Comparison of ENCODE assay signal across 8 cellular contexts in the genomic region with DNA sequence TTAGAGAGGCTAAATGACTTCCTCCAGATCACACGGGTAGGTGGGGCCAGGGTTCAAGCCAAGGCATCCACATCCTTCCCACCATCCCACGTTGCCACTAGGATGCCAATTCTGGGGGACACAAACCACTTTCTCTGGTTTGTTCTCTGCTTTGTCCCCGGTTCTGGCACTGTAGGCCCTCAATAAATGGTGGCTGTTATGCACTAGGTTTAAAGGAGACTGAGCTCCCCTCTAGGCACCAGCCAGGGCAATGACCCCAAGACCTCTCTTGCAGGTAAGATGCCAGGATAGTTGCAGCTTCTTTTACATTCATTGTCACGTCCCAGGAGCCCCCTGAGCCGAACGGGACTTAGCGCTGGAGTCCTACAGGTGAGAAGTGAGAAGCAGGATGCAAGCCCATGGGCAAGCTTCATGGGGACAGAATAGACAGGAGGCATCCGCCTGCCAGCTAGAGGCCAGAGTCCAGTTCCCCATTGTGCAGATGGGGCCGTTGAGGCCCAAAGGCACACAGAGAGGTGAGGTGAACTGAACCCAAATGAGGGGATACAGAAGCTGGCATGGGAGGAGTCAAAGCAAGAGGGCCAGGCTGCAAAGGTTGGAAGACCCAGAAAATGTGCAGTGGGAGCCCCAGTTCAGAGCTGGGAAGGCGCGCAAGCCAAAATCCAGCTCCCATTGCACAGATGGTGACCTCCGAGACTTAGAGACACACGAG. TPM values are rescaled to one million over a fixed set of nuclear protein-coding genes. Genes with fewer than 3 reads are reported as not detected.
A peak's percentile ranks its signal among the peaks of the same experiment; 100 is the strongest.
DNase-seq lines count a peak whose midpoint lies in the region; ATAC-seq and TF ChIP-seq lines count a peak whose summit lies in the region.

No MANE protein-coding gene starts in this region.

- peaks cover 2% of the 10 kb centered on the region for H3K36me3 Mint-ChIP-seq in activated naive CD4-positive, alpha-beta T cell treated with anti-CD3 and anti-CD28 coated beads, Interleukin-2, amount 50 U/mL, for 24 hours
- H3K36me3 Mint-ChIP-seq in type B pancreatic cell = peaks cover 3% of the 10 kb centered on the region

- WGBS in liver = 51% methylated on average over 13 of the region's 13 CpGs

- peak overlapping the region; percentile 51 for H3K27ac Mint-ChIP-seq in activated naive CD4-positive, alpha-beta T cell treated with anti-CD3 and anti-CD28 coated beads, Interleukin-2, amount 50 U/mL, for 24 hours
- peak overlapping the region; percentile 78 for H3K27ac Mint-ChIP-seq in type B pancreatic cell

- peak overlapping the region; percentile 87 for H3K4me3 Mint-ChIP-seq in activated naive CD4-positive, alpha-beta T cell treated with anti-CD3 and anti-CD28 coated beads, Interleukin-2, amount 50 U/mL, for 24 hours
- peak overlapping the region; percentile 90 for H3K4me3 Mint-ChIP-seq in type B pancreatic cell

- no peak for TF ChIP-seq CTCF in liver (IDR thresholded peaks at IDR 0.05; ENCODE audit: low read depth, low read length, missing input control)
- TF ChIP-seq CTCF in type B pancreatic cell (conservative IDR thresholded peaks at IDR 0.05) = no peak

- DNase-seq in activated naive CD4-positive, alpha-beta T cell (lab: John Stamatoyannopoulos, UW) = no peak
- DNase-seq in adipocyte (ENCODE audit: low read depth) (no peak), type B pancreatic cell (ENCODE audit: extremely low spot score, unreplicated experiment) (no peak), AML-193 (lab: John Stamatoyannopoulos, UW) (no peak), NCI-H1436 (lab: John Stamatoyannopoulos, UW) (no peak)

- ATAC-seq in activated CD4-positive, CD25-positive, alpha-beta regulatory T cell treated with anti-CD3 and anti-CD28 coated beads, Interleukin-2, amount 50 U/mL, for 24 hours = no peak

- H3K4me1 ChIP-seq in adipocyte (ENCODE audit: control insufficient read depth, insufficient read depth, low read length) (peaks cover 13% of the 10 kb centered on the region), liver (ENCODE audit: control insufficient read depth in 4 of 4, insufficient read depth in 4 of 4, low read length in 3 of 4) (peaks cover 6 to 20% (median 14%) of the 10 kb centered on the region in 4 donors)

- H3K27me3 ChIP-seq in adipocyte (replicated peaks; ENCODE audit: control insufficient read depth, insufficient read depth, low read length) (no peaks in the 10 kb centered on the region), liver (ENCODE audit: control insufficient read depth in 4 of 4, insufficient read depth in 4 of 4, low read length in 3 of 4) (no peaks in the 10 kb centered on the region)

- H3K27ac ChIP-seq in liver (ENCODE audit: low read depth in 1 of 2, low read length in 2 of 2) = peak overlapping the region; percentile 55 to 66

- peaks cover 3% of the 10 kb centered on the region for H3K36me3 ChIP-seq in adipocyte (ENCODE audit: control insufficient read depth, insufficient read depth, low read length, severe bottlenecking)
- no peaks in the 10 kb centered on the region for H3K36me3 ChIP-seq in liver (ENCODE audit: control insufficient read depth in 4 of 4, insufficient read depth in 3 of 4, low read depth in 1 of 4, low read length in 3 of 4)

- TF ChIP-seq RAD21 in liver (IDR thresholded peaks at IDR 0.05) = no peak

- H3K4me3 ChIP-seq in adipocyte (ENCODE audit: low read length) (peak overlapping the region; percentile 94), liver (ENCODE audit: low read depth in 1 of 3, low read length in 3 of 3) (peak overlapping the region; percentile 61 to 88 (median 86))

- H3K9me3 ChIP-seq in adipocyte (ENCODE audit: control insufficient read depth, low read length) = no peaks in the 10 kb centered on the region
- no peaks in the 10 kb centered on the region for H3K9me3 ChIP-seq in liver (ENCODE audit: control insufficient read depth in 4 of 4, low read length in 3 of 4)

- no peaks in the 10 kb centered on the region for H3K9me3 Mint-ChIP-seq in activated naive CD4-positive, alpha-beta T cell treated with anti-CD3 and anti-CD28 coated beads, Interleukin-2, amount 50 U/mL, for 24 hours
- H3K9me3 Mint-ChIP-seq in type B pancreatic cell = peaks cover 5% of the 10 kb centered on the region

- no peaks in the 10 kb centered on the region for H3K27me3 Mint-ChIP-seq in activated naive CD4-positive, alpha-beta T cell treated with anti-CD3 and anti-CD28 coated beads, Interleukin-2, amount 50 U/mL, for 24 hours
- H3K27me3 Mint-ChIP-seq in type B pancreatic cell = no peaks in the 10 kb centered on the region

- H3K4me1 Mint-ChIP-seq in activated naive CD4-positive, alpha-beta T cell treated with anti-CD3 and anti-CD28 coated beads, Interleukin-2, amount 50 U/mL, for 24 hours = peaks cover 35% of the 10 kb centered on the region
- H3K4me1 Mint-ChIP-seq in type B pancreatic cell (ENCODE audit: unreplicated experiment) = peaks cover 13% of the 10 kb centered on the region

- peak overlapping the region; percentile 89 for H3K9ac ChIP-seq in adipocyte (ENCODE audit: low read length)
- peak overlapping the region in 1 of 2 donors; percentile 65 for H3K9ac ChIP-seq in liver (ENCODE audit: low read depth in 1 of 2, low read length in 2 of 2)

TF ChIP-seq in liver, 16 proteins besides CTCF, POLR2A, EP300 and RAD21:
- TF ChIP-seq GABPA (IDR thresholded peaks at IDR 0.05 in 1 of 2, conservative IDR thresholded peaks at IDR 0.05 in 1 of 2) (no peak), TAF1 (conservative IDR thresholded peaks at IDR 0.05) (no peak), RXRA (IDR thresholded peaks at IDR 0.05) (no peak), ZBTB33 (IDR thresholded peaks at IDR 0.05) (no peak), HNF4G (IDR thresholded peaks at IDR 0.05) (no peak), NR2F2 (IDR thresholded peaks at IDR 0.05) (no peak), FOXA2 (IDR thresholded peaks at IDR 0.05) (no peak), EGR1 (IDR thresholded peaks at IDR 0.05; ENCODE audit: low read depth in 2 of 2) (no peak)
- TF ChIP-seq, protein P1, sequence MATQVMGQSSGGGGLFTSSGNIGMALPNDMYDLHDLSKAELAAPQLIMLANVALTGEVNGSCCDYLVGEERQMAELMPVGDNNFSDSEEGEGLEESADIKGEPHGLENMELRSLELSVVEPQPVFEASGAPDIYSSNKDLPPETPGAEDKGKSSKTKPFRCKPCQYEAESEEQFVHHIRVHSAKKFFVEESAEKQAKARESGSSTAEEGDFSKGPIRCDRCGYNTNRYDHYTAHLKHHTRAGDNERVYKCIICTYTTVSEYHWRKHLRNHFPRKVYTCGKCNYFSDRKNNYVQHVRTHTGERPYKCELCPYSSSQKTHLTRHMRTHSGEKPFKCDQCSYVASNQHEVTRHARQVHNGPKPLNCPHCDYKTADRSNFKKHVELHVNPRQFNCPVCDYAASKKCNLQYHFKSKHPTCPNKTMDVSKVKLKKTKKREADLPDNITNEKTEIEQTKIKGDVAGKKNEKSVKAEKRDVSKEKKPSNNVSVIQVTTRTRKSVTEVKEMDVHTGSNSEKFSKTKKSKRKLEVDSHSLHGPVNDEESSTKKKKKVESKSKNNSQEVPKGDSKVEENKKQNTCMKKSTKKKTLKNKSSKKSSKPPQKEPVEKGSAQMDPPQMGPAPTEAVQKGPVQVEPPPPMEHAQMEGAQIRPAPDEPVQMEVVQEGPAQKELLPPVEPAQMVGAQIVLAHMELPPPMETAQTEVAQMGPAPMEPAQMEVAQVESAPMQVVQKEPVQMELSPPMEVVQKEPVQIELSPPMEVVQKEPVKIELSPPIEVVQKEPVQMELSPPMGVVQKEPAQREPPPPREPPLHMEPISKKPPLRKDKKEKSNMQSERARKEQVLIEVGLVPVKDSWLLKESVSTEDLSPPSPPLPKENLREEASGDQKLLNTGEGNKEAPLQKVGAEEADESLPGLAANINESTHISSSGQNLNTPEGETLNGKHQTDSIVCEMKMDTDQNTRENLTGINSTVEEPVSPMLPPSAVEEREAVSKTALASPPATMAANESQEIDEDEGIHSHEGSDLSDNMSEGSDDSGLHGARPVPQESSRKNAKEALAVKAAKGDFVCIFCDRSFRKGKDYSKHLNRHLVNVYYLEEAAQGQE (IDR thresholded peaks at IDR 0.05) = no peak
- TF ChIP-seq, protein P2, sequence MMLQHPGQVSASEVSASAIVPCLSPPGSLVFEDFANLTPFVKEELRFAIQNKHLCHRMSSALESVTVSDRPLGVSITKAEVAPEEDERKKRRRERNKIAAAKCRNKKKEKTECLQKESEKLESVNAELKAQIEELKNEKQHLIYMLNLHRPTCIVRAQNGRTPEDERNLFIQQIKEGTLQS (IDR thresholded peaks at IDR 0.05) = no peak

RNA-seq across cellular contexts. Expression of gene PXMP4, which starts 0.7 kb away (rescaled TPM):
- total RNA-seq in liver (10 to 100 TPM in 1 of 2 donors, 1 to 10 TPM in 1; 7.5 to 11.1 TPM), type B pancreatic cell (ENCODE audit: low replicate concordance) (10.3 and 12.2 TPM in 2 replicates)
- 10 to 100 TPM in 1 of 2 donors, 1 to 10 TPM in 1; 5.5 to 16.0 TPM for polyA plus RNA-seq in liver

RNA-seq across cellular contexts. Expression of gene ZNF341, which starts 12.4 kb away (rescaled TPM):
- total RNA-seq in liver = under 1 TPM; 0.79 to 0.84 TPM
- polyA plus RNA-seq in liver = 1 to 10 TPM in 1 of 2 donors, under 1 TPM in 1; 0.69 to 1.1 TPM
- total RNA-seq in type B pancreatic cell (ENCODE audit: low replicate concordance) = 4.6 and 5.8 TPM in 2 replicates

RNA-seq across cellular contexts. Expression of gene E2F1, which starts 33.2 kb away (rescaled TPM):
- total RNA-seq in liver = 10 to 100 TPM in 1 of 2 donors, under 1 TPM in 1; 0.17 to 11.0 TPM
- 1 to 10 TPM in 1 of 2 donors, under 1 TPM in 1; 0.10 to 1.6 TPM for polyA plus RNA-seq in liver
- total RNA-seq in type B pancreatic cell (ENCODE audit: low replicate concordance) = 20.7 and 32.8 TPM in 2 replicates

RNA-seq across cellular contexts. Expression of gene NECAB3, which starts 45.2 kb away (rescaled TPM):
- total RNA-seq in liver (10 to 100 TPM; 11.0 to 14.8 TPM), type B pancreatic cell (ENCODE audit: low replicate concordance) (67.4 and 68.2 TPM in 2 replicates)
- polyA plus RNA-seq in liver = 10 to 100 TPM; 10.5 to 11.2 TPM

RNA-seq across cellular contexts. Expression of gene ACTL10, which starts 52.7 kb away (rescaled TPM):
- total RNA-seq in liver (under 1 TPM; 0.33 to 0.50 TPM), type B pancreatic cell (ENCODE audit: low replicate concordance) (1.7 and 2.6 TPM in 2 replicates)
- polyA plus RNA-seq in liver = under 1 TPM; 0.10 to 0.37 TPM
